In genomic region chr3:197664423-197665141, GRCh38 we compare ENCODE assay signal across 8 cellular contexts.
A peak's percentile ranks its signal among the peaks of the same experiment; 100 is the strongest.
DNase-seq lines count a peak whose midpoint lies in the region; ATAC-seq and TF ChIP-seq lines count a peak whose summit lies in the region.
"Not testable (repeated sequence)": the region's sequence is repeated elsewhere in the genome, so short reads cannot be mapped to it uniquely, and the experiment has no call there.

No MANE protein-coding gene starts in this region.

- H3K4me3 Mint-ChIP-seq in activated naive CD4-positive, alpha-beta T cell treated with anti-CD3 and anti-CD28 coated beads, Interleukin-2, amount 10 ng/mL, durations not matched to agents 7 days and 5 days, result peak overlapping the region; percentile 43
- not testable (repeated sequence) for H3K4me3 Mint-ChIP-seq in neural crest cell

- not testable (repeated sequence) for H3K27ac ChIP-seq in RWPE2 (ENCODE audit: poor library complexity, severe bottlenecking)

- H3K9me3 Mint-ChIP-seq in activated naive CD4-positive, alpha-beta T cell treated with anti-CD3 and anti-CD28 coated beads, Interleukin-2, amount 10 ng/mL, durations not matched to agents 7 days and 5 days; neural crest cell: not testable (repeated sequence)

- H3K36me3 ChIP-seq in GM06990 (ENCODE audit: control insufficient read depth, insufficient read depth, low read length); RWPE2 (ENCODE audit: low read depth): not testable (repeated sequence)

- not testable (repeated sequence) for H3K4me1 Mint-ChIP-seq in activated naive CD4-positive, alpha-beta T cell treated with anti-CD3 and anti-CD28 coated beads, Interleukin-2, amount 10 ng/mL, durations not matched to agents 7 days and 5 days; neural crest cell

- not testable (repeated sequence) for H3K4me1 ChIP-seq in RWPE2 (ENCODE audit: insufficient read depth, poor library complexity, severe bottlenecking)

- H3K27me3 ChIP-seq in GM06990 (replicated peaks; ENCODE audit: control insufficient read depth, insufficient read depth, low read length); RWPE2 (ENCODE audit: insufficient read depth, poor library complexity, severe bottlenecking): not testable (repeated sequence)

- H3K4me3 ChIP-seq in GM06990 (replicated peaks; ENCODE audit: low read depth, low read length) (peak overlapping the region; percentile 38), fibroblast of pulmonary artery (replicated peaks; ENCODE audit: low read depth, low read length) (peak overlapping the region; percentile 31)
- H3K4me3 ChIP-seq in RWPE2 (ENCODE audit: severe bottlenecking), result not testable (repeated sequence)

- DNase-seq in GM06990 (ENCODE audit: extremely low read depth, insufficient read length); RWPE2 (ENCODE audit: low spot score); fibroblast of pulmonary artery (ENCODE audit: low read depth): not testable (repeated sequence)
- DNase-seq in activated naive CD4-positive, alpha-beta T cell treated with anti-CD3 and anti-CD28 coated beads, Interleukin-2, amount 10 ng/mL, durations not matched to agents 7 days and 5 days, result peak; percentile 44
- DNase-seq in neural crest cell (ENCODE audit: low read depth, low spot score), result peak; percentile 18
- peak; percentile 33 for DNase-seq in stimulated activated naive CD8-positive, alpha-beta T cell treated with anti-CD3 and anti-CD28 coated beads, Interleukin-15, Interleukin-2, amounts not matched to agents 100 U/mL and 50 U/mL, for 24 hours

- H3K36me3 Mint-ChIP-seq in activated naive CD4-positive, alpha-beta T cell treated with anti-CD3 and anti-CD28 coated beads, Interleukin-2, amount 10 ng/mL, durations not matched to agents 7 days and 5 days; neural crest cell (ENCODE audit: low read depth): not testable (repeated sequence)

- CTCF ChIA-PET in activated naive CD4-positive, alpha-beta T cell treated with anti-CD3 and anti-CD28 coated beads, Interleukin-2, amount 10 ng/mL, durations not matched to agents 7 days and 5 days (lab: Charles Lee), result not testable (repeated sequence)

- H3K27ac Mint-ChIP-seq in activated naive CD4-positive, alpha-beta T cell treated with anti-CD3 and anti-CD28 coated beads, Interleukin-2, amount 10 ng/mL, durations not matched to agents 7 days and 5 days; neural crest cell (ENCODE audit: unreplicated experiment): not testable (repeated sequence)

- H3K9me3 ChIP-seq in RWPE2 (ENCODE audit: severe bottlenecking), result not testable (repeated sequence)

- not testable (repeated sequence) for TF ChIP-seq CTCF in GM06990 (IDR thresholded peaks at IDR 0.05; ENCODE audit: insufficient read depth, low read length, poor library complexity, severe bottlenecking); RWPE2 (IDR thresholded peaks at IDR 0.05; ENCODE audit: poor library complexity, severe bottlenecking); fibroblast of pulmonary artery (IDR thresholded peaks at IDR 0.05; ENCODE audit: low read length, missing control alignments); neural crest cell (conservative IDR thresholded peaks at IDR 0.05)

- peaks cover 14% of the 10 kb centered on the region for H3K27me3 Mint-ChIP-seq in activated naive CD4-positive, alpha-beta T cell treated with anti-CD3 and anti-CD28 coated beads, Interleukin-2, amount 10 ng/mL, durations not matched to agents 7 days and 5 days
- not testable (repeated sequence) for H3K27me3 Mint-ChIP-seq in neural crest cell (ENCODE audit: low read depth)

- ATAC-seq in GM21515 (IDR thresholded peaks at IDR 0.05; ENCODE audit: unreplicated experiment) (peak; percentile 47), HG03103 (IDR thresholded peaks at IDR 0.05; ENCODE audit: low read depth, unreplicated experiment) (peak; percentile 53), RWPE2 (ENCODE audit: low read depth) (peak; percentile 51)
- ATAC-seq in stimulated activated naive CD8-positive, alpha-beta T cell treated with anti-CD3 and anti-CD28 coated beads, Interleukin-15, Interleukin-2, amounts not matched to agents 100 U/mL and 50 U/mL, for 24 hours, result peak; percentile 65
